Comparison of ENCODE assay signal across 11 cellular contexts in genomic region chr9:33123632-33124031, GRCh38.
"Had no signal": no experiment of that assay in that cellular context is flagged by ENCODE, and none has a peak within 500 bp of the region (broad histone marks: within the 10 kb centered on the region; RNA-seq: fewer than 3 reads in every experiment).

No MANE protein-coding gene starts in this region.

- H3K9me3 Mint-ChIP-seq: nephron had no signal

- H3K4me3 Mint-ChIP-seq: nephron had no signal

- DNase-seq: activated CD4-positive, alpha-beta T cell treated with anti-CD3 and anti-CD28 coated beads for 48 hours; activated effector memory CD4-positive, alpha-beta T cell treated with Interleukin-2 at 50 U/mL for 16 hours; activated naive CD4-positive, alpha-beta T cell treated with anti-CD3 and anti-CD28 coated beads, Interleukin-2, amount 50 U/mL, for 16 hours; activated T-cell treated with anti-CD3 and anti-CD28 coated beads for 4 hours; left lung; psoas muscle; right lobe of liver; T-helper 2 cell; thyroid gland; uterus had no signal

- ATAC-seq: left lung, psoas muscle had no signal
